ENCODE assay signal across 1 cellular context in the genomic region with DNA sequence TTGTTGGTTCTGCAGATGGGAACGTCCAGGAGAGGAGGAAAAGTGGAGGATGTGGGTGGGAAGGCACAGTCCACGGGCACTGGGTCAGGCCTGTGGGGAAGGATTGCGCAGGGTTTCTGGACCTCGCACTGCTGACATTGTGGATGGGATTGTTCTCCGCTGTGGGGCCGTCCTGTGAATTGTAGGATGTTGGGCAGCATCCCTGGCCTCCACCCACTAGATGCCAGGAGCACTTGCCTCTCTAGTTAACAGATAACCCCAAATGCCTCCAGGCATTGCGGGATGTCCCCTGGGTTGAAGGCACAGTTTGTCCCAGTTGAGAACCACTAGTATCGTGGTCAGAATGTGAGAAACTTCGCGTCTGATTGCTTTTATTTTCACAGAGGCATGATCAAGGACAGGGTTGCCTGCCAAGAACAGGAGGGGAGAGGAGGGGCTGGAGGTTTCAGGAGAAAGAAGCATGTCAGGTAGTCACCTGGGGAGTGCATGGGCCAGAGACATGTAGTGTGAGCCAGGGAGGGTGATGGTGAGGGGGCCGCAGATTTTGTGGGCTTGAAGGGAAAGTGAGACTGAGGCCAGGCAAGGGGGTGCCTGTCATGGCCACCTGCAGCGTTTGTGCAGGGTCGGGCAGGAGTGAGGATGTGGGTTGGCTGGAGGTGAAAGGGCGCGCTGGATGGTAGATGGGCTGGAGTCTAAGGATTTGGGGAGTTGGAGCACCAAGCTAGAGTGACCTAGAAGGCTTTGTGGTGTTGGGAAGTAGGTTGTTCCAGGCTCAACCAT.
TF ChIP-seq lines count a peak whose summit lies in the region.

No MANE protein-coding gene starts in this region.

TF ChIP-seq in WTC11, 78 proteins besides CTCF, POLR2A, EP300 and RAD21 (continued from another document):
- TF ChIP-seq HMGXB4 (CRISPR knock-in tag; IDR thresholded peaks at IDR 0.05) (no peak), FOXK1 (CRISPR knock-in tag; IDR thresholded peaks at IDR 0.05) (no peak), FOXJ3 (CRISPR knock-in tag; IDR thresholded peaks at IDR 0.05; ENCODE audit: borderline replicate concordance) (no peak), TP53 (CRISPR knock-in tag; IDR thresholded peaks at IDR 0.05) (no peak), ETV6 (CRISPR knock-in tag; IDR thresholded peaks at IDR 0.05) (no peak), ZNF423 (CRISPR knock-in tag; IDR thresholded peaks at IDR 0.05) (no peak), ZNF396 (CRISPR knock-in tag; IDR thresholded peaks at IDR 0.05; ENCODE audit: borderline replicate concordance) (no peak), GABPB1 (CRISPR knock-in tag; IDR thresholded peaks at IDR 0.05) (no peak), NFE2L1 (CRISPR knock-in tag; IDR thresholded peaks at IDR 0.05) (no peak), ZNF138 (CRISPR knock-in tag; conservative IDR thresholded peaks at IDR 0.05) (no peak)
- TF ChIP-seq, protein P1, sequence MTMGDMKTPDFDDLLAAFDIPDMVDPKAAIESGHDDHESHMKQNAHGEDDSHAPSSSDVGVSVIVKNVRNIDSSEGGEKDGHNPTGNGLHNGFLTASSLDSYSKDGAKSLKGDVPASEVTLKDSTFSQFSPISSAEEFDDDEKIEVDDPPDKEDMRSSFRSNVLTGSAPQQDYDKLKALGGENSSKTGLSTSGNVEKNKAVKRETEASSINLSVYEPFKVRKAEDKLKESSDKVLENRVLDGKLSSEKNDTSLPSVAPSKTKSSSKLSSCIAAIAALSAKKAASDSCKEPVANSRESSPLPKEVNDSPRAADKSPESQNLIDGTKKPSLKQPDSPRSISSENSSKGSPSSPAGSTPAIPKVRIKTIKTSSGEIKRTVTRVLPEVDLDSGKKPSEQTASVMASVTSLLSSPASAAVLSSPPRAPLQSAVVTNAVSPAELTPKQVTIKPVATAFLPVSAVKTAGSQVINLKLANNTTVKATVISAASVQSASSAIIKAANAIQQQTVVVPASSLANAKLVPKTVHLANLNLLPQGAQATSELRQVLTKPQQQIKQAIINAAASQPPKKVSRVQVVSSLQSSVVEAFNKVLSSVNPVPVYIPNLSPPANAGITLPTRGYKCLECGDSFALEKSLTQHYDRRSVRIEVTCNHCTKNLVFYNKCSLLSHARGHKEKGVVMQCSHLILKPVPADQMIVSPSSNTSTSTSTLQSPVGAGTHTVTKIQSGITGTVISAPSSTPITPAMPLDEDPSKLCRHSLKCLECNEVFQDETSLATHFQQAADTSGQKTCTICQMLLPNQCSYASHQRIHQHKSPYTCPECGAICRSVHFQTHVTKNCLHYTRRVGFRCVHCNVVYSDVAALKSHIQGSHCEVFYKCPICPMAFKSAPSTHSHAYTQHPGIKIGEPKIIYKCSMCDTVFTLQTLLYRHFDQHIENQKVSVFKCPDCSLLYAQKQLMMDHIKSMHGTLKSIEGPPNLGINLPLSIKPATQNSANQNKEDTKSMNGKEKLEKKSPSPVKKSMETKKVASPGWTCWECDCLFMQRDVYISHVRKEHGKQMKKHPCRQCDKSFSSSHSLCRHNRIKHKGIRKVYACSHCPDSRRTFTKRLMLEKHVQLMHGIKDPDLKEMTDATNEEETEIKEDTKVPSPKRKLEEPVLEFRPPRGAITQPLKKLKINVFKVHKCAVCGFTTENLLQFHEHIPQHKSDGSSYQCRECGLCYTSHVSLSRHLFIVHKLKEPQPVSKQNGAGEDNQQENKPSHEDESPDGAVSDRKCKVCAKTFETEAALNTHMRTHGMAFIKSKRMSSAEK (CRISPR knock-in tag; IDR thresholded peaks at IDR 0.05; ENCODE audit: borderline replicate concordance): no peak
- TF ChIP-seq, protein P2, sequence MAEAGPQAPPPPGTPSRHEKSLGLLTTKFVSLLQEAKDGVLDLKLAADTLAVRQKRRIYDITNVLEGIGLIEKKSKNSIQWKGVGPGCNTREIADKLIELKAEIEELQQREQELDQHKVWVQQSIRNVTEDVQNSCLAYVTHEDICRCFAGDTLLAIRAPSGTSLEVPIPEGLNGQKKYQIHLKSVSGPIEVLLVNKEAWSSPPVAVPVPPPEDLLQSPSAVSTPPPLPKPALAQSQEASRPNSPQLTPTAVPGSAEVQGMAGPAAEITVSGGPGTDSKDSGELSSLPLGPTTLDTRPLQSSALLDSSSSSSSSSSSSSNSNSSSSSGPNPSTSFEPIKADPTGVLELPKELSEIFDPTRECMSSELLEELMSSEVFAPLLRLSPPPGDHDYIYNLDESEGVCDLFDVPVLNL (CRISPR knock-in tag; IDR thresholded peaks at IDR 0.05; ENCODE audit: borderline replicate concordance, low read depth): no peak
